ENCODE assay signal across 16 cellular contexts in the genomic region with DNA sequence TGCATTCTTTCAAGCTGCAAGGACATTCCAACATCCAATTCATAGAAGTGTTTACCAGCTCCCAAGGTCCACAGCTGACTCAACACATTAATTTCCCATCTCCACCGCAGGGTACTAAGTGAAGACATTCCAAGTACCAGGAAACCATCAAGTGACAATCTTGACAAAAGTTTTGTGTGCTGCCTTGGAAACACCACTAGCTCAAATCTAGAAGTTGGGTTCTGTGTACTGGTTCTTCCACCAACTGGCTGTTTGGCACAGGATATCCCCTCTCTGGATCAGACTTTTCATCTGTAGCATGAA. TPM values are rescaled to one million over a fixed set of nuclear protein-coding genes. Genes with fewer than 3 reads are reported as not detected.
"Had no signal": no experiment of that assay in that cellular context is flagged by ENCODE, and none has a peak within 500 bp of the region (broad histone marks: within the 10 kb centered on the region; RNA-seq: fewer than 3 reads in every experiment).

No MANE protein-coding gene starts in this region.

- H3K27me3 ChIP-seq: brain microvascular endothelial cell, gastrocnemius medialis had no signal

- H3K27ac ChIP-seq: brain microvascular endothelial cell, coronary artery, gastrocnemius medialis, heart right ventricle had no signal

- H3K4me1 ChIP-seq: gastrocnemius medialis, heart right ventricle had no signal

- H3K4me3 ChIP-seq: coronary artery, gastrocnemius medialis, heart right ventricle had no signal

- H3K9me3 ChIP-seq: gastrocnemius medialis, heart right ventricle had no signal

- DNase-seq: activated CD4-positive, alpha-beta memory T cell treated with anti-CD3 and anti-CD28 coated beads for 36 hours; activated CD4-positive, alpha-beta T cell treated with anti-CD3 and anti-CD28 coated beads for 36 hours; activated CD8-positive, alpha-beta memory T cell treated with anti-CD3 and anti-CD28 coated beads, Interleukin-2, amount 10 ng/mL, durations not matched to agents 7 days and 5 days; activated naive CD8-positive, alpha-beta T cell treated with anti-CD3 and anti-CD28 coated beads for 36 hours; amygdala; brain microvascular endothelial cell; gastrocnemius medialis; heart right ventricle; immature natural killer cell; midbrain; stimulated activated CD4-positive, alpha-beta T cell treated with anti-CD3 and anti-CD28 coated beads, Interleukin-1b, Interleukin-23, amount 100 ng/mL, for 48 hours; stimulated activated CD8-positive, alpha-beta memory T cell treated with anti-CD3 and anti-CD28 coated beads, Interleukin-4, amount 100 ng/mL, for 48 hours; stimulated activated naive CD4-positive, alpha-beta T cell; SW 1271; T-helper 2 cell had no signal

- H3K36me3 ChIP-seq: brain microvascular endothelial cell, gastrocnemius medialis, heart right ventricle had no signal

RNA-seq across cellular contexts. Expression of a gene that starts 46.7 kb away (rescaled TPM):
- total RNA-seq: activated CD4-positive, alpha-beta memory T cell treated with anti-CD3 and anti-CD28 coated beads for 36 hours; activated CD4-positive, alpha-beta T cell treated with anti-CD3 and anti-CD28 coated beads for 36 hours; activated naive CD8-positive, alpha-beta T cell treated with anti-CD3 and anti-CD28 coated beads for 36 hours had no signal
- polyA plus RNA-seq: immature natural killer cell had no signal
